ENCODE assay signal across 15 cellular contexts in genomic region chr5:137296213-137296702, GRCh38.
DNase-seq lines count a peak whose midpoint lies in the region; ATAC-seq, FAIRE-seq and TF ChIP-seq lines count a peak whose summit lies in the region.
"Had no signal": no experiment of that assay in that cellular context is flagged by ENCODE, and none has a peak within 500 bp of the region (broad histone marks: within the 10 kb centered on the region; RNA-seq: fewer than 3 reads in every experiment).

No MANE protein-coding gene starts in this region.

- WGBS in H1 (ENCODE audit: extremely low coverage in 1 of 2, insufficient coverage in 1 of 2, insufficient read length in 1 of 2, insufficient replicate concordance in 2 of 2, low coverage in 1 of 2, low lambda C conversion rate in 2 of 2, missing lambda C conversion rate in 1 of 2), 2 experiments: 94% methylated on average over 11 of the region's 11 CpGs; no CpG with 5 or more reads in 1 of the 2 experiments

- H4K20me1 ChIP-seq in H1 (replicated peaks in 1 of 2; ENCODE audit: control insufficient read depth in 1 of 2, insufficient read depth in 2 of 2, low read length in 2 of 2): no peaks in the 10 kb centered on the region

- H3K27me3 ChIP-seq in H1 (replicated peaks in 1 of 4; ENCODE audit: control insufficient read depth in 3 of 4, extremely low read depth in 1 of 4, insufficient read depth in 3 of 4, low read length in 3 of 4) (peaks cover 0 to 1% (median 0%) of the 10 kb centered on the region in 4 experiments; a peak in 1 of 7 replicates), gastrocnemius medialis (no peaks in the 10 kb centered on the region)
- no peaks in the 10 kb centered on the region for H3K27me3 ChIP-seq in CD4-positive, alpha-beta T cell (ENCODE audit: control insufficient read depth, insufficient read depth, low read length)
- H3K27me3 ChIP-seq: heart right ventricle had no signal

- TF ChIP-seq CTCF in H1 (IDR thresholded peaks at IDR 0.05; ENCODE audit: control extremely low read depth in 1 of 3, insufficient read depth in 1 of 3, low read depth in 1 of 3, low read length in 3 of 3) (no peak), gastrocnemius medialis (IDR thresholded peaks at IDR 0.05 in 4 of 5, conservative IDR thresholded peaks at IDR 0.05 in 1 of 5) (no peak), kidney (IDR thresholded peaks at IDR 0.05; ENCODE audit: borderline replicate concordance, extremely low read depth, insufficient read depth) (no peak)
- TF ChIP-seq CTCF in CD4-positive, alpha-beta T cell (IDR thresholded peaks at IDR 0.05): no peak

- H2BK20ac ChIP-seq in H1 (ENCODE audit: low read length): no peak overlapping the region

- H3K9ac ChIP-seq in H1 (replicated peaks in 1 of 4; ENCODE audit: extremely low read depth in 1 of 4, low read depth in 3 of 4, low read length in 3 of 4) (no peak overlapping the region), kidney (ENCODE audit: low read length in 2 of 2) (no peak overlapping the region)

- no peaks in the 10 kb centered on the region for H3K9me3 ChIP-seq in H1 (ENCODE audit: insufficient read depth in 2 of 2, low read depth in 1 of 2, low read length in 1 of 2)
- no peaks in the 10 kb centered on the region for H3K9me3 ChIP-seq in gastrocnemius medialis
- no peaks in the 10 kb centered on the region for H3K9me3 ChIP-seq in kidney (ENCODE audit: control insufficient read depth in 1 of 2, low read length in 2 of 2)
- no peaks in the 10 kb centered on the region for H3K9me3 ChIP-seq in CD4-positive, alpha-beta T cell (ENCODE audit: control insufficient read depth, low read length)
- H3K9me3 ChIP-seq: heart right ventricle, left ventricle myocardium inferior had no signal

- H3K9me3 Mint-ChIP-seq in CD4-positive, alpha-beta T cell: no peaks in the 10 kb centered on the region
- H3K9me3 Mint-ChIP-seq: CD8-positive, alpha-beta T cell; nephron had no signal

- H2BK15ac ChIP-seq in H1 (ENCODE audit: low read length): 0 out of 2 replicates have a peak overlapping the region, but pooled peaks have one; percentile 13

- H4K8ac ChIP-seq in H1 (ENCODE audit: extremely low read depth, insufficient read depth, low read length): no peak overlapping the region

- H3K36me3 Mint-ChIP-seq in CD4-positive, alpha-beta T cell (ENCODE audit: low read depth): no peaks in the 10 kb centered on the region
- H3K36me3 Mint-ChIP-seq: CD8-positive, alpha-beta T cell had no signal

- POLR2A ChIA-PET in H1 (lab: Charles Lee; ENCODE audit: partially characterized antibody): no interaction called here
- POLR2A ChIA-PET in CD4-positive, alpha-beta T cell (lab: Charles Lee): no interaction called here

- H3K23me2 ChIP-seq in H1 (ENCODE audit: low read depth, low read length): no peaks in the 10 kb centered on the region

- H2BK120ac ChIP-seq in H1 (replicated peaks; ENCODE audit: low read depth, low read length): no peak overlapping the region

- no peak overlapping the region for H3K4me3 ChIP-seq in H1 (ENCODE audit: extremely low read depth in 1 of 4, insufficient read depth in 2 of 4, low read depth in 3 of 4, low read length in 4 of 4)
- H3K4me3 ChIP-seq in gastrocnemius medialis: no peak overlapping the region
- no peak overlapping the region for H3K4me3 ChIP-seq in kidney (ENCODE audit: low read length in 2 of 2)
- H3K4me3 ChIP-seq: heart right ventricle, left ventricle myocardium inferior, SK-N-MC had no signal

- H4K5ac ChIP-seq in H1 (ENCODE audit: insufficient read length, low read depth, low read length): no peak overlapping the region

- no peak overlapping the region for H3K4me3 Mint-ChIP-seq in CD4-positive, alpha-beta T cell
- H3K4me3 Mint-ChIP-seq: CD8-positive, alpha-beta T cell; nephron had no signal

- no peak for TF ChIP-seq EP300 in H1 (IDR thresholded peaks at IDR 0.05; ENCODE audit: borderline replicate concordance in 1 of 2, low read depth in 2 of 2, low read length in 2 of 2)

- no peaks in the 10 kb centered on the region for H3K36me3 ChIP-seq in H1 (ENCODE audit: control insufficient read depth in 2 of 4, insufficient read depth in 4 of 4, low read length in 3 of 4)
- H3K36me3 ChIP-seq in gastrocnemius medialis: no peaks in the 10 kb centered on the region
- no peaks in the 10 kb centered on the region for H3K36me3 ChIP-seq in kidney (ENCODE audit: control insufficient read depth in 1 of 2, insufficient read depth in 2 of 2, low read length in 2 of 2)
- H3K36me3 ChIP-seq: heart right ventricle, left ventricle myocardium inferior had no signal

- no peak overlapping the region for H2BK12ac ChIP-seq in H1 (ENCODE audit: low read depth, low read length)

- no peak overlapping the region for H3K14ac ChIP-seq in H1 (ENCODE audit: insufficient read length)

- peak; percentile 76 to 94 for ATAC-seq in gastrocnemius medialis
- ATAC-seq in CD4-positive, alpha-beta T cell (ENCODE audit: poor library complexity): no peak
- ATAC-seq: CD8-positive, alpha-beta T cell; heart right ventricle had no signal

- no peak overlapping the region for H2AFZ ChIP-seq in H1 (ENCODE audit: low read length)

- H3K27ac Mint-ChIP-seq in CD4-positive, alpha-beta T cell: no peak overlapping the region
- H3K27ac Mint-ChIP-seq: CD8-positive, alpha-beta T cell; nephron had no signal

- H3K56ac ChIP-seq in H1 (replicated peaks; ENCODE audit: insufficient read length, low read depth, low read length): no peak overlapping the region

- no peak overlapping the region for H3K27ac ChIP-seq in H1 (ENCODE audit: low read depth, low read length)
- peak overlapping the region; percentile 14 to 78 (median 74) for H3K27ac ChIP-seq in gastrocnemius medialis
- no peak overlapping the region for H3K27ac ChIP-seq in kidney (ENCODE audit: low read depth in 2 of 2, low read length in 2 of 2)
- H3K27ac ChIP-seq in CD4-positive, alpha-beta T cell (ENCODE audit: low read depth, low read length): no peak overlapping the region
- H3K27ac ChIP-seq: heart right ventricle, left ventricle myocardium inferior, SK-N-MC had no signal

- H3K79me2 ChIP-seq in H1 (ENCODE audit: control insufficient read depth in 1 of 2, insufficient read depth in 2 of 2, low read length in 2 of 2): no peaks in the 10 kb centered on the region

- CTCF ChIA-PET in H1 (lab: Charles Lee; ENCODE audit: partially characterized antibody): interaction anchor here (1.1 to 1.4 kb wide), 3 partner anchors 7 to 24 kb away, joined by 3 to 5 read pairs (median 4); no protein-coding TSS in a partner anchor
- CTCF ChIA-PET in CD4-positive, alpha-beta T cell (lab: Charles Lee): no interaction called here

- no peak overlapping the region for H3K4ac ChIP-seq in H1 (replicated peaks; ENCODE audit: insufficient read length, low read depth, low read length)

- no peak overlapping the region; the same call in 1 of the 2 replicates for H2AK5ac ChIP-seq in H1 (ENCODE audit: low read depth, low read length)

- peaks cover 0 to 5% (median 2%) of the 10 kb centered on the region in 4 experiments; a peak in 1 of 7 replicates for H3K4me1 ChIP-seq in H1 (replicated peaks in 1 of 4; ENCODE audit: control insufficient read depth in 3 of 4, insufficient read depth in 4 of 4, low read length in 3 of 4)
- H3K4me1 ChIP-seq in gastrocnemius medialis: peaks cover 0 to 7% of the 10 kb centered on the region in 2 donors
- H3K4me1 ChIP-seq in kidney (ENCODE audit: control insufficient read depth in 1 of 2, insufficient read depth in 1 of 2, low read depth in 1 of 2, low read length in 2 of 2): no peaks in the 10 kb centered on the region

- H3K4me1 Mint-ChIP-seq in CD4-positive, alpha-beta T cell (ENCODE audit: low read depth): no peaks in the 10 kb centered on the region

- intact Hi-C loops in gastrocnemius medialis (cut with DNase I; ENCODE audit: low total_unique reads) (no loop called here), kidney (cut with DNase I) (no loop called here)
- intact Hi-C loops in CD4-positive, alpha-beta T cell (cut with DNase I, micrococcal nuclease): no loop called here

- in situ Hi-C loops in gastrocnemius medialis (cut with MboI; ENCODE audit: low sequenced_read_pairs in 4 of 4): no loop called here

- DNase-seq in NCI-H1092 treated with DMSO at 0.1 percent for 48 hours (lab: John Stamatoyannopoulos, UW) (peak; percentile 73), NCI-H446 treated with DMSO at 0.1 percent for 48 hours (lab: John Stamatoyannopoulos, UW) (peak; percentile 54), H1 (ENCODE audit: low read depth in 1 of 2, low spot score in 2 of 2) (peak in 1 of 2 experiments; percentile 32), gastrocnemius medialis (peak in 1 of 2 donors; percentile 79), GOT3 (lab: John Stamatoyannopoulos, UW) (no peak), A172 (ENCODE audit: low spot score) (no peak), kidney (no peak)
- DNase-seq in CD4-positive, alpha-beta T cell: no peak
- DNase-seq: CD8-positive, alpha-beta T cell; heart right ventricle; left ventricle myocardium inferior; stimulated activated CD4-positive, alpha-beta T cell treated with anti-CD3 and anti-CD28 coated beads, Interleukin-12 subunit alpha, Interleukin-12 subunit beta, amount 100 ng/mL, for 4 hours had no signal

- peaks cover 10% of the 10 kb centered on the region for H3K27me3 Mint-ChIP-seq in CD4-positive, alpha-beta T cell

- TF ChIP-seq POLR2A in H1 (IDR thresholded peaks at IDR 0.05; ENCODE audit: control extremely low read depth in 1 of 2, low read depth in 2 of 2, low read length in 2 of 2): no peak
- peak in 1 of 2 donors; percentile 32 for TF ChIP-seq POLR2A in gastrocnemius medialis (IDR thresholded peaks at IDR 0.05)

- H3K79me1 ChIP-seq in H1 (ENCODE audit: low read depth, low read length): no peaks in the 10 kb centered on the region

- H3K18ac ChIP-seq in H1 (ENCODE audit: extremely low read depth, low read length): no peak overlapping the region

- H3K23ac ChIP-seq in H1 (ENCODE audit: insufficient read length): no peak overlapping the region

- no peak overlapping the region for H2BK5ac ChIP-seq in H1 (ENCODE audit: low read depth, low read length)

- no peak for TF ChIP-seq RAD21 in H1 (IDR thresholded peaks at IDR 0.05 in 1 of 2, conservative IDR thresholded peaks at IDR 0.05 in 1 of 2; ENCODE audit: low read depth in 2 of 2, low read length in 2 of 2)

- FAIRE-seq in H1 (lab: Jason Lieb, UNC) (no peak), kidney (lab: Jason Lieb, UNC) (no peak)
- FAIRE-seq: endothelial cell of umbilical vein had no signal

- H4K91ac ChIP-seq in H1 (replicated peaks; ENCODE audit: insufficient read length, low read length): no peak overlapping the region

- H3K4me2 ChIP-seq in H1 (ENCODE audit: insufficient read depth in 1 of 2, low read depth in 2 of 2, low read length in 2 of 2): no peak overlapping the region

TF ChIP-seq in H1, 55 proteins besides CTCF, POLR2A, EP300 and RAD21 (continues in another document):
- TF ChIP-seq GABPA (IDR thresholded peaks at IDR 0.05; ENCODE audit: borderline replicate concordance, insufficient read depth, low read length): no peak
- TF ChIP-seq NRF1 (IDR thresholded peaks at IDR 0.05; ENCODE audit: low read depth, low read length): no peak
- TF ChIP-seq POU5F1 (IDR thresholded peaks at IDR 0.05; ENCODE audit: low read depth, low read length): no peak
- TF ChIP-seq KDM1A (IDR thresholded peaks at IDR 0.05; ENCODE audit: borderline replicate concordance, low read length): no peak
- no peak for TF ChIP-seq EGR1 (IDR thresholded peaks at IDR 0.05; ENCODE audit: borderline replicate concordance, low read depth, low read length)

Comparison
In these comparisons a context has a peak if more than half of its experiments do, and no peak if none do; other contexts are left out.
1. DNase-seq: peak in NCI-H1092 treated with DMSO at 0.1 percent for 48 hours (single experiment) and NCI-H446 treated with DMSO at 0.1 percent for 48 hours (single experiment); none in GOT3 (single experiment), A172 (single experiment), kidney (single experiment) and CD4-positive, alpha-beta T cell (0 of 10).
2. H3K27ac ChIP-seq: peak in gastrocnemius medialis (4 of 4); none in H1 (single experiment), kidney (0 of 2) and CD4-positive, alpha-beta T cell (single experiment).